Comparison of ENCODE assay signal across 1 cellular context in genomic region chr4:6824071-6824470, GRCh38.
TF ChIP-seq lines count a peak whose summit lies in the region.

No MANE protein-coding gene starts in this region.

TF ChIP-seq in GM12878, 131 proteins besides CTCF, POLR2A, EP300 and RAD21:
- TF ChIP-seq E2F8 (IDR thresholded peaks at IDR 0.05; ENCODE audit: low read depth, partially characterized antibody): no peak
- no peak for TF ChIP-seq PBX3 (IDR thresholded peaks at IDR 0.05; ENCODE audit: insufficient replicate concordance, low read depth, low read length)
- TF ChIP-seq NBN (IDR thresholded peaks at IDR 0.05): no peak
- no peak for TF ChIP-seq TCF12 (IDR thresholded peaks at IDR 0.05; ENCODE audit: low read depth, low read length)
- no peak for TF ChIP-seq MEF2A (IDR thresholded peaks at IDR 0.05; ENCODE audit: insufficient read depth, low read depth, low read length)
- TF ChIP-seq IKZF2 (IDR thresholded peaks at IDR 0.05): no peak
- TF ChIP-seq SKIL (IDR thresholded peaks at IDR 0.05; ENCODE audit: low read depth, poor library complexity, severe bottlenecking): no peak
- TF ChIP-seq CREM (IDR thresholded peaks at IDR 0.05; ENCODE audit: low read depth): no peak
- TF ChIP-seq MYB (IDR thresholded peaks at IDR 0.05; ENCODE audit: borderline replicate concordance, low read depth, low read length): no peak
- TF ChIP-seq SMAD1 (IDR thresholded peaks at IDR 0.05; ENCODE audit: low read depth, partially characterized antibody): no peak
- TF ChIP-seq ATF3 (IDR thresholded peaks at IDR 0.05; ENCODE audit: borderline replicate concordance, extremely low read depth, low read depth, low read length): no peak
- TF ChIP-seq ZBTB33 (IDR thresholded peaks at IDR 0.05): no peak
- no peak for TF ChIP-seq MYC (IDR thresholded peaks at IDR 0.05; ENCODE audit: insufficient read depth, insufficient read length, insufficient replicate concordance, low read length, severe bottlenecking)
- TF ChIP-seq BCLAF1 (IDR thresholded peaks at IDR 0.05): no peak
